Comparison of ENCODE assay signal across 1 cellular context in genomic region chr2:222865301-222865700, GRCh38.
TF ChIP-seq lines count a peak whose summit lies in the region.

No MANE protein-coding gene starts in this region.

TF ChIP-seq in HEK293, 187 proteins besides CTCF, POLR2A, EP300 and RAD21 (continued from another document):
- TF ChIP-seq ZNF280D (tag by site-specific recombination; IDR thresholded peaks at IDR 0.05), result no peak
TF ChIP-seq in HEK293: peak in this region for 1.
